Comparison of ENCODE assay signal across 9 cellular contexts in the genomic region with DNA sequence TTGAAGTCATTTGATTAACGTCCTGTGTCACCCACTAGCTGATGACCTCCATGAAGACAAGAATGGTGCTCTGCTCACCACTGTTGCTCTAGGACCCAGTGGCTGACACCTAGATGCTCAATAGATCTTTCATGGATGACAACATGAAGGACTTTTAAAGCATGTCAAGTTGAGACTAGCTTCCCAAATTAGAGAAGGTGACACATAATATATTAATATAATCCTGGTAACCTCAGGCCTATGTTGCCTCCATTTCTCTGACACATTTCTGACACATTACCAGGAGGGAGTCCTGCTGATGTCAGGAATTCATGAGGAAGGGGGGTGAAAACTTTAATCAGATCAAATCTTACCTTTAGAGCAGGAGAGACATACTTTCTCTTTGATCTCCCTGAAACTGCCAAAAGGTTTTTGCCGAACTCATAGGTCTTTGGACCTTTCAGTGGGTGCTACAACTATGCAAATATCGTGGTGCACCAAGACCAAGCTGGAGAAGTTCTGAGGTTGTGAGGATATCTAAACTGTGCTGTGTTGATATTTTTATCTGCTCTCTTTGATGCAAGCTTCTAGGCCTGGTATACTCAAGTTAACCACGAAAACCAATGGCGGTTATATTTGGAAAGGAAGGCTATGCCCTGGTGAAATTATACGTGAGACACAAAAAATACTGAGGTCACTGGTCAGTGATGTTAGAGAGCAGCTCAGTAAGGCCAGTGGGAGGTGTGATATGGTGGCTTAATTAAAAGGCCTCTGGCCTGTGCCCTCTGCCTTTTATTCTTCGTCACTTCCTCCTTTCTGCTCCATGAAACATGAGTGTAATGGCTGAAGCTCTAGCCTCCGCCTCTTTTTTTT. TPM values are rescaled to one million over a fixed set of nuclear protein-coding genes. Genes with fewer than 3 reads are reported as not detected.
DNase-seq lines count a peak whose midpoint lies in the region; ATAC-seq, FAIRE-seq and TF ChIP-seq lines count a peak whose summit lies in the region.
"Had no signal": no experiment of that assay in that cellular context is flagged by ENCODE, and none has a peak within 500 bp of the region (broad histone marks: within the 10 kb centered on the region; RNA-seq: fewer than 3 reads in every experiment).

No MANE protein-coding gene starts in this region.

- no peak overlapping the region for H3K4me3 ChIP-seq in CD8-positive, alpha-beta memory T cell (ENCODE audit: low read length)
- H3K4me3 ChIP-seq in PC-9: no peak overlapping the region
- H3K4me3 ChIP-seq: skin epidermis had no signal

- no peak for TF ChIP-seq CTCF in PC-9 (conservative IDR thresholded peaks at IDR 0.05)

- H3K79me2 ChIP-seq in PC-9 (ENCODE audit: low read depth): no peaks in the 10 kb centered on the region

- peaks cover 22% of the 10 kb centered on the region for H3K4me1 ChIP-seq in CD8-positive, alpha-beta memory T cell (ENCODE audit: insufficient read depth, low read length)
- no peaks in the 10 kb centered on the region for H3K4me1 ChIP-seq in PC-9 (replicated peaks; ENCODE audit: insufficient read depth)

- H3K9me3 Mint-ChIP-seq in CD8-positive, alpha-beta memory T cell: no peaks in the 10 kb centered on the region
- no peaks in the 10 kb centered on the region for H3K9me3 Mint-ChIP-seq in activated CD8-positive, alpha-beta T cell treated with anti-CD3 and anti-CD28 coated beads, Interleukin-2, amount 10 ng/mL, durations not matched to agents 7 days and 5 days (ENCODE audit: insufficient read depth)

- CTCF ChIA-PET in CD8-positive, alpha-beta memory T cell (lab: Charles Lee): interaction anchor here (0.6 to 2.4 kb wide), 3 partner anchors 14 to 390 kb away, joined by 3 to 13 read pairs (median 3); partner anchors contain the start of genes AMPD3 and RNF141
- CTCF ChIA-PET in activated CD8-positive, alpha-beta T cell treated with anti-CD3 and anti-CD28 coated beads, Interleukin-2, amount 10 ng/mL, durations not matched to agents 7 days and 5 days (lab: Charles Lee): interaction anchor here (0.6 to 4.8 kb wide), 9 partner anchors 9 to 329 kb away, joined by 3 to 20 read pairs (median 8); partner anchors contain the start of gene RNF141
- CTCF ChIA-PET in PC-9 (lab: Charles Lee): no interaction called here

- no peaks in the 10 kb centered on the region for H3K9me2 ChIP-seq in PC-9 (ENCODE audit: insufficient read depth)

- peak overlapping the region in 7 of 8 donors; percentile 20 to 64 (median 47) for H3K27ac Mint-ChIP-seq in CD8-positive, alpha-beta memory T cell
- H3K27ac Mint-ChIP-seq in activated CD8-positive, alpha-beta T cell treated with anti-CD3 and anti-CD28 coated beads, Interleukin-2, amount 10 ng/mL, durations not matched to agents 7 days and 5 days: peak overlapping the region; percentile 70

- H3K36me3 Mint-ChIP-seq in CD8-positive, alpha-beta memory T cell: no peaks in the 10 kb centered on the region
- H3K36me3 Mint-ChIP-seq in activated CD8-positive, alpha-beta T cell treated with anti-CD3 and anti-CD28 coated beads, Interleukin-2, amount 10 ng/mL, durations not matched to agents 7 days and 5 days (ENCODE audit: low read depth): no peaks in the 10 kb centered on the region

- no peaks in the 10 kb centered on the region for H3K36me3 ChIP-seq in CD8-positive, alpha-beta memory T cell (ENCODE audit: insufficient read depth, low read length)
- H3K36me3 ChIP-seq in PC-9 (ENCODE audit: low read depth): no peaks in the 10 kb centered on the region

- no peaks in the 10 kb centered on the region for H3F3A ChIP-seq in PC-9 (ENCODE audit: insufficient read depth, low read depth)

- intact Hi-C loops in PC-9 (cut with micrococcal nuclease; ENCODE audit: unreplicated experiment): no loop called here

- ATAC-seq in GM19395 (IDR thresholded peaks at IDR 0.05; ENCODE audit: unreplicated experiment) (peak; percentile 97), HG03159 (IDR thresholded peaks at IDR 0.05; ENCODE audit: unreplicated experiment) (peak; percentile 91)
- peak; percentile 90 for ATAC-seq in activated CD8-positive, alpha-beta T cell treated with anti-CD3 and anti-CD28 coated beads, Interleukin-2, amount 10 ng/mL, durations not matched to agents 7 days and 5 days

- POLR2A ChIA-PET in CD8-positive, alpha-beta memory T cell (lab: Charles Lee): interaction anchor here (0.9 kb wide), 1 partner anchor 17 kb away, joined by 3 read pairs; no protein-coding TSS in a partner anchor
- POLR2A ChIA-PET in activated CD8-positive, alpha-beta T cell treated with anti-CD3 and anti-CD28 coated beads, Interleukin-2, amount 10 ng/mL, durations not matched to agents 7 days and 5 days (lab: Charles Lee): interaction anchor here (1.1 to 2.3 kb wide), 3 partner anchors 13 to 18 kb away, joined by 3 to 9 read pairs (median 5); partner anchors contain the start of gene AMPD3
- POLR2A ChIA-PET in PC-9 (lab: Charles Lee; ENCODE audit: unreplicated experiment): no interaction called here

- BruUV-seq in PC-9 (replicated peaks; lab: Mats Ljungman, UMichigan): no TSS peak

- peak in 2 of 5 donors; percentile 19 to 22 for DNase-seq in CD8-positive, alpha-beta memory T cell
- peak; percentile 68 for DNase-seq in activated CD8-positive, alpha-beta T cell treated with anti-CD3 and anti-CD28 coated beads, Interleukin-2, amount 10 ng/mL, durations not matched to agents 7 days and 5 days
- DNase-seq in COR-L47 (lab: John Stamatoyannopoulos, UW) (no peak), H54 (ENCODE audit: insufficient read length, low spot score) (no peak), PC-9 (no peak), RKO (ENCODE audit: low spot score) (no peak)

- H4K20me1 ChIP-seq in PC-9 (ENCODE audit: insufficient read depth): no peaks in the 10 kb centered on the region

- H3K4me3 Mint-ChIP-seq in CD8-positive, alpha-beta memory T cell: peak overlapping the region in 3 of 7 donors; percentile 35 to 61 (median 52)
- H3K4me3 Mint-ChIP-seq in activated CD8-positive, alpha-beta T cell treated with anti-CD3 and anti-CD28 coated beads, Interleukin-2, amount 10 ng/mL, durations not matched to agents 7 days and 5 days: peak overlapping the region; percentile 28

- H3K27me3 Mint-ChIP-seq in CD8-positive, alpha-beta memory T cell: peaks cover 0 to 1% of the 10 kb centered on the region in 2 donors
- peaks cover 38% of the 10 kb centered on the region for H3K27me3 Mint-ChIP-seq in activated CD8-positive, alpha-beta T cell treated with anti-CD3 and anti-CD28 coated beads, Interleukin-2, amount 10 ng/mL, durations not matched to agents 7 days and 5 days (ENCODE audit: low read depth)

- no peak for FAIRE-seq in H54 (lab: Jason Lieb, UNC)

- no peaks in the 10 kb centered on the region for H3K9me3 ChIP-seq in CD8-positive, alpha-beta memory T cell (ENCODE audit: low read length)
- H3K9me3 ChIP-seq in PC-9 (ENCODE audit: insufficient read depth, low read depth): no peaks in the 10 kb centered on the region

- TF ChIP-seq POLR2A in H54 (IDR thresholded peaks at IDR 0.05; ENCODE audit: low read depth, low read length): no peak

- no peak overlapping the region for H2AFZ ChIP-seq in PC-9

- H3K27ac ChIP-seq in CD8-positive, alpha-beta memory T cell (ENCODE audit: low read depth, low read length): no peak overlapping the region
- no peak overlapping the region for H3K27ac ChIP-seq in PC-9
- H3K27ac ChIP-seq: skin epidermis had no signal

- peaks cover 10 to 28% (median 12%) of the 10 kb centered on the region in 3 donors for H3K4me1 Mint-ChIP-seq in CD8-positive, alpha-beta memory T cell
- H3K4me1 Mint-ChIP-seq in activated CD8-positive, alpha-beta T cell treated with anti-CD3 and anti-CD28 coated beads, Interleukin-2, amount 10 ng/mL, durations not matched to agents 7 days and 5 days (ENCODE audit: low read depth): peaks cover 41% of the 10 kb centered on the region

- no peaks in the 10 kb centered on the region for H3K27me3 ChIP-seq in CD8-positive, alpha-beta memory T cell (ENCODE audit: insufficient read depth, low read length, poor library complexity, severe bottlenecking)
- no peaks in the 10 kb centered on the region for H3K27me3 ChIP-seq in PC-9 (ENCODE audit: insufficient read depth, low read depth)

- H3K4me2 ChIP-seq in PC-9: no peak overlapping the region

RNA-seq across cellular contexts. Expression of gene AMPD3, which starts 13.2 kb away (rescaled TPM):
- 10 to 100 TPM; 10.8 to 12.2 TPM for total RNA-seq in CD8-positive, alpha-beta memory T cell
- polyA plus RNA-seq in CD8-positive, alpha-beta memory T cell: 12.0 TPM
- 10 to 100 TPM; 11.9 to 12.3 TPM for total RNA-seq in activated CD8-positive, alpha-beta T cell treated with anti-CD3 and anti-CD28 coated beads, Interleukin-2, amount 10 ng/mL, durations not matched to agents 7 days and 5 days
- 16.5 and 17.4 TPM in 2 replicates for total RNA-seq in PC-9 (2021)
